Comparison of ENCODE assay signal across 9 cellular contexts in genomic region chr1:234564035-234565029, GRCh38. TPM values are rescaled to one million over a fixed set of nuclear protein-coding genes. Genes with fewer than 3 reads are reported as not detected.
A peak's percentile ranks its signal among the peaks of the same experiment; 100 is the strongest.
DNase-seq lines count a peak whose midpoint lies in the region; FAIRE-seq and TF ChIP-seq lines count a peak whose summit lies in the region.
"Had no signal": no experiment of that assay in that cellular context is flagged by ENCODE, and none has a peak within 500 bp of the region (broad histone marks: within the 10 kb centered on the region; RNA-seq: fewer than 3 reads in every experiment).

No MANE protein-coding gene starts in this region.

- in situ Hi-C loops in brain microvascular endothelial cell (cut with HindIII; ENCODE audit: low pct_ligation_motif_present, low sequenced_read_pairs): no loop called here

- H2AK5ac ChIP-seq in mesenchymal stem cell (ENCODE audit: low read length, severe bottlenecking): no peak overlapping the region

- intact Hi-C loops in posterior cingulate gyrus (cut with DNase I): no loop called here

- H2BK12ac ChIP-seq in mesenchymal stem cell (ENCODE audit: low read length in 2 of 2): no peak overlapping the region

- no peaks in the 10 kb centered on the region for H3K79me1 ChIP-seq in mesenchymal stem cell (replicated peaks; ENCODE audit: low read length, poor library complexity, severe bottlenecking)

- peaks cover 6% of the 10 kb centered on the region for H3K4me1 ChIP-seq in mesenchymal stem cell (ENCODE audit: control insufficient read depth, insufficient read depth, low read depth, low read length)

- no peak overlapping the region for H3K23ac ChIP-seq in mesenchymal stem cell (ENCODE audit: low read length in 2 of 2)

- TF ChIP-seq CTCF in BJ (IDR thresholded peaks at IDR 0.05; ENCODE audit: insufficient read depth, low read depth, low read length) (no peak), brain microvascular endothelial cell (IDR thresholded peaks at IDR 0.05; ENCODE audit: low read depth, low read length, missing control alignments) (no peak)

- no peak overlapping the region for H2AFZ ChIP-seq in mesenchymal stem cell (ENCODE audit: low read depth, low read length)

- H3K4ac ChIP-seq in mesenchymal stem cell (ENCODE audit: low read depth in 1 of 2, low read length in 2 of 2): no peak overlapping the region

- POLR2A ChIA-PET in BJ (lab: Charles Lee): no interaction called here

- H3K27me3 ChIP-seq in BJ (ENCODE audit: control insufficient read depth, insufficient read depth, low read length) (no peaks in the 10 kb centered on the region), brain microvascular endothelial cell (replicated peaks) (no peaks in the 10 kb centered on the region), mesenchymal stem cell (ENCODE audit: control insufficient read depth in 1 of 2, insufficient read depth in 1 of 2, low read length in 2 of 2) (no peaks in the 10 kb centered on the region)

- FAIRE-seq in HTR-8/SVneo (lab: Jason Lieb, UNC): peak; percentile 75

- H4K8ac ChIP-seq in mesenchymal stem cell (ENCODE audit: low read length): no peak overlapping the region

- no peak overlapping the region for H2BK5ac ChIP-seq in mesenchymal stem cell (ENCODE audit: low read depth, low read length, poor library complexity, severe bottlenecking)

- no peaks in the 10 kb centered on the region for H3K9me3 ChIP-seq in mesenchymal stem cell (ENCODE audit: control insufficient read depth, low read length)

- no peak overlapping the region for H4K91ac ChIP-seq in mesenchymal stem cell (ENCODE audit: low read length)

- no peak overlapping the region for H3K14ac ChIP-seq in mesenchymal stem cell (ENCODE audit: low read length in 2 of 2)

- no peak overlapping the region for H3K4me3 ChIP-seq in BJ (ENCODE audit: low read depth, low read length)
- H3K4me3 ChIP-seq in brain microvascular endothelial cell (ENCODE audit: low read depth, low read length): no peak overlapping the region
- H3K4me3 ChIP-seq in mesenchymal stem cell (ENCODE audit: insufficient read depth in 1 of 2, low read depth in 1 of 2, low read length in 2 of 2): no peak overlapping the region

- peak overlapping the region; percentile 50 for H3K4me2 ChIP-seq in mesenchymal stem cell (ENCODE audit: low read length, poor library complexity, severe bottlenecking)

- H2BK15ac ChIP-seq in mesenchymal stem cell (ENCODE audit: low read depth, poor library complexity, severe bottlenecking): no peak overlapping the region

- CTCF ChIA-PET in BJ (lab: Yijun Ruan, JAX): interaction anchor here (0.6 kb wide), 1 partner anchor 20 kb away, joined by 3 read pairs; no protein-coding TSS in a partner anchor

- H3K9ac ChIP-seq in mesenchymal stem cell (ENCODE audit: low read length): no peak overlapping the region

- no peaks in the 10 kb centered on the region for H3K36me3 ChIP-seq in BJ (ENCODE audit: control insufficient read depth, insufficient read depth, low read length)
- no peaks in the 10 kb centered on the region for H3K36me3 ChIP-seq in brain microvascular endothelial cell (replicated peaks)
- no peaks in the 10 kb centered on the region for H3K36me3 ChIP-seq in mesenchymal stem cell (ENCODE audit: control insufficient read depth in 1 of 2, insufficient read depth in 2 of 2, low read depth in 1 of 2, low read length in 2 of 2)

- peak; percentile 52 for DNase-seq in BJ (ENCODE audit: low read depth)
- DNase-seq in HTR-8/SVneo (ENCODE audit: insufficient read length, low spot score): peak; percentile 83
- DNase-seq in brain microvascular endothelial cell: peak; percentile 85
- DNase-seq in mesenchymal stem cell: peak; percentile 47
- DNase-seq in NCI-H82 treated with DMSO at 0.1 percent for 48 hours (lab: John Stamatoyannopoulos, UW; ENCODE audit: unreplicated experiment): no peak
- DNase-seq in posterior cingulate gyrus: no peak
- no peak for DNase-seq in NCI-H2227 treated with DMSO at 0.1 percent for 48 hours (lab: John Stamatoyannopoulos, UW)
- DNase-seq in UCSD-AML1 (lab: John Stamatoyannopoulos, UW; ENCODE audit: unreplicated experiment): no peak
- DNase-seq: left cardiac atrium had no signal

- no peak overlapping the region for H2BK120ac ChIP-seq in mesenchymal stem cell (ENCODE audit: low read depth, low read length)

- no peak overlapping the region for H3K18ac ChIP-seq in mesenchymal stem cell (ENCODE audit: low read depth in 1 of 2, low read length in 2 of 2)

- H3K27ac ChIP-seq in brain microvascular endothelial cell (peak overlapping the region; percentile 46), mesenchymal stem cell (ENCODE audit: low read length, poor library complexity, severe bottlenecking) (peak overlapping the region; percentile 81)

- WGBS in mesenchymal stem cell: 80% methylated on average over 6 of the region's 7 CpGs

RNA-seq across cellular contexts. Expression of gene IRF2BP2, which starts 45.6 kb away (rescaled TPM):
- polyA plus RNA-seq in BJ (2011; rRNA removed): 12.5 and 20.7 TPM in 2 replicates
- 21.2 and 34.0 TPM in 2 replicates for polyA minus RNA-seq in BJ (2011; rRNA and poly(A)+ RNA removed)
- 98.6 TPM for polyA plus RNA-seq in mesenchymal stem cell (2013, experiment 1 of 2)
- 94.7 TPM for polyA plus RNA-seq in mesenchymal stem cell (2013, experiment 2 of 2)

Comparison
In these comparisons a context has a peak if more than half of its experiments do, and no peak if none do; other contexts are left out.
1. DNase-seq: peak in BJ (single experiment), HTR-8/SVneo (single experiment), brain microvascular endothelial cell (single experiment) and mesenchymal stem cell (single experiment); none in NCI-H82 treated with DMSO at 0.1 percent for 48 hours (single experiment), posterior cingulate gyrus (0 of 10), NCI-H2227 treated with DMSO at 0.1 percent for 48 hours (single experiment) and UCSD-AML1 (single experiment).